ENCODE assay signal across 34 cellular contexts in genomic region chr1:202901555-202901954, GRCh38.
"Had no signal": no experiment of that assay in that cellular context is flagged by ENCODE, and none has a peak within 500 bp of the region (broad histone marks: within the 10 kb centered on the region; RNA-seq: fewer than 3 reads in every experiment).

No MANE protein-coding gene starts in this region.

- H3K27ac ChIP-seq: KMS-11 had no signal

- H3K27me3 ChIP-seq: MG63 had no signal

- DNase-seq: Kasumi-1, MG63, MM.1S, MV-4-11, NCI-H1048, NCI-H1092, NCI-H1092 treated with DMSO at 0.1 percent for 48 hours, NCI-H1105, NCI-H1105 treated with DMSO at 0.1 percent for 48 hours, NCI-H1417, NCI-H1417 treated with DMSO at 0.1 percent for 48 hours, NCI-H1436, NCI-H1436 treated with DMSO at 0.1 percent for 48 hours, NCI-H146, NCI-H1694, NCI-H1694 treated with DMSO at 0.1 percent for 48 hours, NCI-H187, NCI-H187 treated with DMSO at 0.1 percent for 48 hours, NCI-H1930, NCI-H2029, NCI-H2029 treated with DMSO at 0.1 percent for 48 hours, NCI-H2081, NCI-H2081 treated with DMSO at 0.1 percent for 48 hours, NCI-H2107, NCI-H2171, NCI-H2171 treated with DMSO at 0.1 percent for 48 hours, NCI-H2227 treated with DMSO at 0.1 percent for 48 hours, NCI-H226, NCI-H345, NCI-H446, NCI-H446 treated with DMSO at 0.1 percent for 48 hours, NCI-H510A, NCI-H510A treated with DMSO at 0.1 percent for 48 hours had no signal

- H3K4me2 ChIP-seq: KMS-11 had no signal

- H3K9ac ChIP-seq: KMS-11 had no signal

- H3K9me3 ChIP-seq: MG63 had no signal

- H3K4me3 ChIP-seq: MG63 had no signal
